12 cellular contexts compared by ENCODE assay signal in the genomic region with DNA sequence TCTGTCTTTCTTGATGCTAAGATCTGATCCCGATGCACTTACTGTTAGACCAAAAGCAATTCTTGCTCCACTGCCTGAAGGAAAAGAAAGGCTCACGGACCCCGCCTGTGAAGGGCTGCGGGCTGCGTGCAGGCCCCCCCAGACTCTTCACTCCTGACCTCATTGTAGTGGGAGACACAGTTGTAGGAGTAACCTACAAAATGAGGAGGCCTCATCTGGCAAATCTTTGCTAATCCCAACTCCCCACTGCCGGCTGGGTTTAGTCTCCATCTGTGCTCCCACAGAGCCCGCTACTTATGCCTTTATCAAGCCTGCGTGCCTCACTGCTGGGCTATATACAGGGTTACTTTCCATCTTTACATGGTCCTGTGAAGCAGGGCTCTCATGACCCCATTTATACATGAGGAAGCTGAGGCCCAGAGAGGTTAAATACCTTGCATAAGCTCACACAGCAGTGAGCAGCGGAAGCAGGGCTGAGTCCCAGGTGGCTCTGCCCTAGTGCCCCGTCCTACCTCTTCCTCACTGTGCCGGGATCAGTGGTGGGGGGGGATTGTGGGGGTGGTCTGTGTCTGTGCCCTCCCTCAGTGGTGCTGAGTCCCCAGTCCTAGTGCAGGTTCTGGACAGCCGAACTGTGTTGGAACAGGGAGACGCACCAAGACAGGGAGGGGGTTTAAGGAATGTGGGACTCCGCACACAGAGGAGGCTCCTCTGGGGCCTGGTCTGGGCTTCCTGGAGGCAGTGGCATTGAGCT.
"Had no signal": no experiment of that assay in that cellular context is flagged by ENCODE, and none has a peak within 500 bp of the region (broad histone marks: within the 10 kb centered on the region; RNA-seq: fewer than 3 reads in every experiment).

No MANE protein-coding gene starts in this region.

- H3K27me3 ChIP-seq: foreskin keratinocyte had no signal

- DNase-seq: activated T-cell treated with anti-CD3 and anti-CD28 coated beads, Interleukin-2, amount 50 U/mL, for 1 hour; amygdala; foreskin keratinocyte; naive thymus-derived CD8-positive, alpha-beta T cell; occipital lobe; stimulated activated CD4-positive, alpha-beta T cell treated with anti-CD3 and anti-CD28 coated beads, Interleukin-12 subunit alpha, Interleukin-12 subunit beta, amount 100 ng/mL, for 4 hours; stimulated activated naive CD4-positive, alpha-beta T cell; substantia nigra; T-helper 2 cell had no signal

- H3K27ac ChIP-seq: foreskin keratinocyte, heart left ventricle, psoas muscle had no signal

- H3K9me3 ChIP-seq: heart left ventricle, mucosa of descending colon, psoas muscle had no signal

- H3K4me1 ChIP-seq: foreskin keratinocyte, heart left ventricle, psoas muscle had no signal

- ATAC-seq: foreskin keratinocyte; heart left ventricle; mucosa of descending colon; naive thymus-derived CD8-positive, alpha-beta T cell; psoas muscle had no signal

- H3K4me3 ChIP-seq: heart left ventricle, mucosa of descending colon, psoas muscle had no signal

- H3K36me3 ChIP-seq: heart left ventricle had no signal
